In the genomic region with DNA sequence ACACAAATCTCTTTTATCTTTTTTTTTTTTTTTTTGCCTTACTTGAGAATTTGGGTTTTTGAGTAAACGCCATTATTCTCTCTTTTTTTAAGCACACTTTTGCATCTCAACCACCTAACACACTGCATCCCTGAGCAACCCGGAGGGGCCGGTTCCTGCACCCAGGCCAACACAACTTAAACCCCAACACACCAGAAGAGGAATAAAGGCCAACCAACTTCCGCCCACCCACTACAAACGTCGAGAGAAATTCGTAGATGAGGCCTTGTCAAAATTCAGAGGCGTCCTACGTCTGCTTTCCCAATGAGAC, we compare ENCODE assay signal across 8 cellular contexts.
DNase-seq lines count a peak whose midpoint lies in the region; ATAC-seq and TF ChIP-seq lines count a peak whose summit lies in the region.

No MANE protein-coding gene starts in this region.

- no peaks in the 10 kb centered on the region for H3K9me2 ChIP-seq in DOHH2 (replicated peaks; ENCODE audit: control insufficient read depth, low read length)

- no peaks in the 10 kb centered on the region for H3K27me3 ChIP-seq in DOHH2 (ENCODE audit: control insufficient read depth, low read length)
- no peaks in the 10 kb centered on the region for H3K27me3 ChIP-seq in mucosa of rectum (ENCODE audit: control insufficient read depth in 2 of 2, insufficient read depth in 2 of 2, low read length in 2 of 2)

- peak; percentile 42 for ATAC-seq in HG03432 (IDR thresholded peaks at IDR 0.05; ENCODE audit: unreplicated experiment)
- ATAC-seq in GM21737 (IDR thresholded peaks at IDR 0.05; ENCODE audit: unreplicated experiment), result no peak
- no peak for ATAC-seq in GM18502 (IDR thresholded peaks at IDR 0.05; ENCODE audit: poor library complexity, unreplicated experiment)
- no peak for ATAC-seq in HG03439 (IDR thresholded peaks at IDR 0.05; ENCODE audit: unreplicated experiment)

- H3K4me3 ChIP-seq in DOHH2 (ENCODE audit: low read length) (peak overlapping the region; percentile 94), cardiac fibroblast (replicated peaks in 1 of 2; ENCODE audit: low read depth in 2 of 2, low read length in 2 of 2) (peak overlapping the region; percentile 77 to 99), mucosa of rectum (ENCODE audit: low read length in 2 of 2) (peak overlapping the region; percentile 88 to 96)

- H3F3A ChIP-seq in DOHH2 (ENCODE audit: control insufficient read depth, insufficient read depth), result peaks cover 17% of the 10 kb centered on the region

- no peaks in the 10 kb centered on the region for H3K9me3 ChIP-seq in DOHH2 (ENCODE audit: control insufficient read depth, insufficient read depth, low read length)
- no peaks in the 10 kb centered on the region for H3K9me3 ChIP-seq in mucosa of rectum (ENCODE audit: control insufficient read depth in 2 of 2, low read length in 2 of 2)

- peaks cover 20% of the 10 kb centered on the region for H3K4me1 ChIP-seq in DOHH2 (ENCODE audit: control insufficient read depth, low read length)
- peaks cover 0 to 5% of the 10 kb centered on the region in 2 donors for H3K4me1 ChIP-seq in mucosa of rectum (ENCODE audit: control insufficient read depth in 2 of 2, insufficient read depth in 2 of 2, low read length in 2 of 2)

- H3K9ac ChIP-seq in mucosa of rectum (ENCODE audit: low read depth in 1 of 2, low read length in 2 of 2), result peak overlapping the region; percentile 78 to 81

- DNase-seq in cardiac fibroblast (ENCODE audit: low read depth in 2 of 2) (no peak), dedifferentiated amniotic fluid mesenchymal stem cell (ENCODE audit: extremely low spot score) (no peak)

- H3K79me2 ChIP-seq in DOHH2 (ENCODE audit: control insufficient read depth, low read length), result peaks cover 42% of the 10 kb centered on the region

- peak overlapping the region; percentile 78 for H3K4me2 ChIP-seq in DOHH2 (ENCODE audit: low read length)

- H4K20me1 ChIP-seq in DOHH2 (ENCODE audit: control insufficient read depth, insufficient read depth, low read depth, low read length), result no peaks in the 10 kb centered on the region

- peak overlapping the region; percentile 82 for H3K27ac ChIP-seq in DOHH2 (ENCODE audit: low read depth, low read length)
- peak overlapping the region; percentile 49 to 60 for H3K27ac ChIP-seq in mucosa of rectum (ENCODE audit: low read depth in 2 of 2, low read length in 2 of 2)

- no peak for TF ChIP-seq CTCF in DOHH2 (IDR thresholded peaks at IDR 0.05; ENCODE audit: low read depth, low read length, poor library complexity, severe bottlenecking)
- no peak for TF ChIP-seq CTCF in cardiac fibroblast (IDR thresholded peaks at IDR 0.05; ENCODE audit: low read depth, low read length)

- H3K36me3 ChIP-seq in DOHH2 (ENCODE audit: control insufficient read depth, low read length) (peaks cover 45% of the 10 kb centered on the region), mucosa of rectum (ENCODE audit: control insufficient read depth in 2 of 2, insufficient read depth in 2 of 2, low read length in 2 of 2) (peaks cover 0 to 4% of the 10 kb centered on the region in 2 donors)
